ENCODE assay signal across 24 cellular contexts in genomic region chr12:86741531-86741930, GRCh38.
"Had no signal": no experiment of that assay in that cellular context is flagged by ENCODE, and none has a peak within 500 bp of the region (broad histone marks: within the 10 kb centered on the region; RNA-seq: fewer than 3 reads in every experiment).

No MANE protein-coding gene starts in this region.

- H3K4me1 ChIP-seq: gastrocnemius medialis, pancreas, psoas muscle, testis, tibial nerve, upper lobe of right lung, vagina had no signal

- ATAC-seq: esophagus mucosa; gastrocnemius medialis; left colon; left ventricle myocardium superior; pancreas; psoas muscle; sciatic nerve; stimulated activated naive B cell treated with anti-CD40 and anti-IgM and Interleukin-4, amounts not matched to agents 10 μg/mL and 1 μg/mL and 100 μg/mL, for 72 hours; stimulated activated naive CD8-positive, alpha-beta T cell treated with anti-CD3 and anti-CD28 coated beads, Interleukin-15, amount 100 ng/mL, for 72 hours; upper lobe of right lung had no signal

- H3K9me3 ChIP-seq: gastrocnemius medialis, pancreas, psoas muscle, testis, tibial nerve, upper lobe of right lung, vagina had no signal

- H3K27me3 ChIP-seq: dorsolateral prefrontal cortex, gastrocnemius medialis, pancreas, testis, tibial nerve, upper lobe of right lung, vagina had no signal

- H3K4me3 ChIP-seq: dorsolateral prefrontal cortex, gastrocnemius medialis, lung, pancreas, psoas muscle, skin epidermis, testis, tibial nerve, upper lobe of right lung, vagina had no signal

- H3K27ac ChIP-seq: dorsolateral prefrontal cortex, gastrocnemius medialis, pancreas, psoas muscle, skin epidermis, testis, tibial nerve, upper lobe of right lung, vagina had no signal

- H3K36me3 ChIP-seq: gastrocnemius medialis, pancreas, tibial nerve, upper lobe of right lung, vagina had no signal

- DNase-seq: cortex of kidney; dorsolateral prefrontal cortex; effector CD8-positive, alpha-beta T cell; gastrocnemius medialis; glutamatergic neuron; left colon; left ventricle myocardium superior; mesendoderm; naive B cell; occipital lobe; pancreas; psoas muscle; stimulated activated CD4-positive, alpha-beta T cell treated with anti-CD3 and anti-CD28 coated beads, Interleukin-2, amount 100 ng/mL, for 24 hours; stimulated activated CD4-positive, alpha-beta T cell treated with anti-CD3 and anti-CD28 coated beads, Interleukin-4, amount 100 ng/mL, for 4 hours; stimulated activated naive B cell treated with anti-CD40 and anti-IgM and Interleukin-4, amounts not matched to agents 10 μg/mL and 1 μg/mL and 100 μg/mL, for 72 hours; stimulated activated naive CD8-positive, alpha-beta T cell treated with anti-CD3 and anti-CD28 coated beads, Interleukin-15, amount 100 ng/mL, for 72 hours; testis; upper lobe of right lung had no signal
